In genomic region chr1:108214641-108215465, GRCh38 we compare ENCODE assay signal across 9 cellular contexts. TPM values are rescaled to one million over a fixed set of nuclear protein-coding genes. Genes with fewer than 3 reads are reported as not detected.
DNase-seq lines count a peak whose midpoint lies in the region; ATAC-seq, FAIRE-seq and TF ChIP-seq lines count a peak whose summit lies in the region.
"Not testable (repeated sequence)": the region's sequence is repeated elsewhere in the genome, so short reads cannot be mapped to it uniquely, and the experiment has no call there.
"Had no signal": no experiment of that assay in that cellular context is flagged by ENCODE, and none has a peak within 500 bp of the region (broad histone marks: within the 10 kb centered on the region; RNA-seq: fewer than 3 reads in every experiment).

No MANE protein-coding gene starts in this region.

- POLR2A ChIA-PET in AG04450 (lab: Yijun Ruan, JAX) = not testable (repeated sequence)

- DNase-seq in AG04450 (ENCODE audit: low read depth, low spot score); body of pancreas: not testable (repeated sequence)
- DNase-seq in NCI-H1105 treated with DMSO at 0.1 percent for 48 hours (lab: John Stamatoyannopoulos, UW) (peak; percentile 56), RCC 7860 (ENCODE audit: low spot score) (peak; percentile 35), glomerular visceral epithelial cell (ENCODE audit: extremely low spot score) (peak; percentile 22)

- peak; percentile 55 for TF ChIP-seq CTCF in AG04450 (IDR thresholded peaks at IDR 0.05; ENCODE audit: low read depth, low read length)
- TF ChIP-seq CTCF in GM12873 (IDR thresholded peaks at IDR 0.05; ENCODE audit: insufficient read depth, low read depth, low read length, missing control alignments) = peak; percentile 42
- TF ChIP-seq CTCF in body of pancreas (IDR thresholded peaks at IDR 0.05) = peak in 5 of 7 experiments; percentile 37 to 78 (median 49)
- TF ChIP-seq CTCF in neural cell (IDR thresholded peaks at IDR 0.05; ENCODE audit: poor library complexity, severe bottlenecking) = peak; percentile 73

- H3K4me2 ChIP-seq in neural cell (ENCODE audit: low read length) = not testable (repeated sequence)

- not testable (repeated sequence) for H3K36me3 ChIP-seq in body of pancreas (replicated peaks in 1 of 2; ENCODE audit: insufficient read depth in 1 of 2, low read depth in 2 of 2); neural cell (ENCODE audit: insufficient read depth, low read length)

- H3F3A ChIP-seq in neural cell (ENCODE audit: insufficient read depth, low read length, poor library complexity, severe bottlenecking) = not testable (repeated sequence)

- peak; percentile 66 for TF ChIP-seq RAD21 in neural cell (conservative IDR thresholded peaks at IDR 0.05)

- FAIRE-seq in RCC 7860 (lab: Jason Lieb, UNC) = peak; percentile 86

- CTCF ChIA-PET in AG04450 (lab: Charles Lee) = not testable (repeated sequence)

- not testable (repeated sequence) for H3K9me3 ChIP-seq in AG04450 (ENCODE audit: control insufficient read depth, insufficient read depth, low read length); body of pancreas; neural cell (ENCODE audit: low read length)

- TF ChIP-seq EP300 in neural cell (conservative IDR thresholded peaks at IDR 0.05; ENCODE audit: poor library complexity, severe bottlenecking) = not testable (repeated sequence)

- H3K9me2 ChIP-seq in neural cell (ENCODE audit: insufficient read depth, low read length) = not testable (repeated sequence)

- TF ChIP-seq POLR2A in body of pancreas (IDR thresholded peaks at IDR 0.05) = not testable (repeated sequence)

- peaks cover 13% of the 10 kb centered on the region for H3K27me3 ChIP-seq in AG04450 (ENCODE audit: control insufficient read depth, insufficient read depth, low read length)
- H3K27me3 ChIP-seq in body of pancreas; neural cell (ENCODE audit: insufficient read depth, low read depth, low read length): not testable (repeated sequence)

- 9 to 11% methylated on average over 5 of the region's 5 CpGs for WGBS in body of pancreas, 2 donors

- not testable (repeated sequence) for H2AFZ ChIP-seq in neural cell (ENCODE audit: low read depth, low read length)

- not testable (repeated sequence) for H3K79me2 ChIP-seq in neural cell (replicated peaks; ENCODE audit: insufficient read depth, low read length)

- H4K20me1 ChIP-seq in neural cell (ENCODE audit: insufficient read depth) = not testable (repeated sequence)

- intact Hi-C loops in body of pancreas (cut with DNase I) = not testable (repeated sequence)

- not testable (repeated sequence) for H3K4me1 ChIP-seq in body of pancreas

- H3K27ac ChIP-seq in AG04450 (ENCODE audit: low read depth, low read length); body of pancreas; neural cell (ENCODE audit: low read length): not testable (repeated sequence)

- H3K9ac ChIP-seq in neural cell (ENCODE audit: low read length) = not testable (repeated sequence)

- peak; percentile 58 for ATAC-seq in HG02623 (IDR thresholded peaks at IDR 0.05; ENCODE audit: unreplicated experiment)
- ATAC-seq in body of pancreas = peak; percentile 67

- H3K4me3 ChIP-seq in AG04450 (ENCODE audit: low read depth, low read length); body of pancreas; neural cell (ENCODE audit: low read length): not testable (repeated sequence)

TF ChIP-seq in neural cell, 6 proteins besides CTCF, POLR2A, EP300 and RAD21:
- TF ChIP-seq SMC3 (conservative IDR thresholded peaks at IDR 0.05; ENCODE audit: poor library complexity) = peak; percentile 61

RNA-seq across cellular contexts. Expression of gene SLC25A24, which starts 14.7 kb away (rescaled TPM):
- polyA plus RNA-seq in AG04450 (2011; rRNA removed) (35.7 and 50.5 TPM in 2 replicates), neural cell (23.0 and 25.5 TPM in 2 replicates)
- 21.3 and 30.1 TPM in 2 replicates for polyA minus RNA-seq in AG04450 (2011; rRNA and poly(A)+ RNA removed)
- 10 to 100 TPM in 1 of 2 donors, 1 to 10 TPM in 1; 6.3 to 21.5 TPM for total RNA-seq in body of pancreas
- 46.0 and 47.2 TPM in 2 replicates for polyA minus RNA-seq in neural cell

RNA-seq across cellular contexts. Expression of gene NBPF4, which starts 29.0 kb away (rescaled TPM):
- not detected in 2 replicates for polyA plus RNA-seq in AG04450 (2011; rRNA removed)
- not detected in 2 replicates for polyA minus RNA-seq in AG04450 (2011; rRNA and poly(A)+ RNA removed)
- total RNA-seq in body of pancreas = not detected
- not detected in 2 replicates for polyA plus RNA-seq in neural cell
- not detected in 2 replicates for polyA minus RNA-seq in neural cell
- total RNA-seq: mesenteric fat pad had no signal
